Comparison of ENCODE assay signal across 8 cellular contexts in the genomic region with DNA sequence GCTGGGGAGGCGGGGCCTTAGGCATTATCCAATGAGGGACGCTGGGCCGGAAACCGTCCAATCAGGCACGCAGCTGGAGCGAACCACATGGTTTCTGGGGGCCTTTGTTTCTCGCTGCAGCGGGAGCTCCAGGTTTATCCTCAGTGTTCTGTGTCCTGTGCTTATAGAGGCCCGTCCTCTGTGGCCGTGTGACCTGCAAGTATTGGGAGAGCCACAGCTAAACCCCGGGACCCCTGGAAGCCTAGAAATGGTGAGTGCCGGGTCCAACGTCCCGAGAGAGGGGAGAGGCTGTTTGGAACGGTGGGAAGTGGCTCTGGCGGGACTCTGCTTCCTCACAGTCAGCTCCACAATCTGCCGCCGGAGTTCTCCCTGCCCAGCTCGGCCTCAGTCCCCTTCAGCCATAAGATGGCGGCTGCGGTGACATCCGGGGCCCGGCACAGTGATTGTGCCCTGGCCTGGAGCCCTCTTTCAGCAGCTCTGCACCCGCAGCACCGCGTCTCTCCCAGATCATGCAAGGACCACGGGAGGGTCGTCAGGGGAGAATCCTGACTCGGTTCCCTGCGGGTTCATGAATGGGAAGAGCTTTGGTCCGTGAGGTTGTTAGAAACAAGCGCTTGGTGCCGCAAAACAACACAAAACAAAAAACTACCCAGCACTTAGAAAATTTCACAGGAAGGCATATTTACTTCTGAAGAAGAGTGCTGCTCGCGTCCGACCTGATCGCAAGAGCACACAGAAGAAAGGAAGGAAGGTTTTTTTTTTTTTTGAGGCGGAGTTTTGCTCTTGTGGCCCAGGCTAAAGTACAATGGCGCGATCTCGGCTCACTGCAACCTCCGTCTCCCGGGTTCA. TPM values are rescaled to one million over a fixed set of nuclear protein-coding genes. Genes with fewer than 3 reads are reported as not detected.
DNase-seq lines count a peak whose midpoint lies in the region; ATAC-seq and TF ChIP-seq lines count a peak whose summit lies in the region.

ZNF253 (plus strand) TSS at position 133 of the 849 bp plus-strand sequence; CDS start at position 248, 115 bp downstream.

- 0% methylated on average over 32 to 43 of the region's 43 CpGs for WGBS in stomach, 5 donors

- H3K4me1 ChIP-seq in foreskin keratinocyte, result no peaks in the 10 kb centered on the region
- peaks cover 14 to 41% (median 26%) of the 10 kb centered on the region in 4 donors for H3K4me1 ChIP-seq in stomach

- H3K36me3 ChIP-seq in MG63 (peaks cover 8% of the 10 kb centered on the region), stomach (peaks cover 0 to under 1% (median 0%) of the 10 kb centered on the region in 4 donors)

- H3K27ac Mint-ChIP-seq in neural crest cell (ENCODE audit: unreplicated experiment), result peak within 1 kb of the TSS; percentile 100

- H3K36me3 Mint-ChIP-seq in neural crest cell (ENCODE audit: low read depth), result peaks cover 39% of the 10 kb centered on the region

- H3K4me3 ChIP-seq in MG63 (peak within 1 kb of the TSS; percentile 71), stomach (peak within 1 kb of the TSS; percentile 58 to 77 (median 74))

- peak in 2 of 4 donors; percentile 82 to 90 for TF ChIP-seq POLR2A in stomach (IDR thresholded peaks at IDR 0.05)

- H3K9me3 ChIP-seq in MG63, result peaks cover 32% of the 10 kb centered on the region
- H3K9me3 ChIP-seq in stomach, result peaks cover 0 to 15% (median 7%) of the 10 kb centered on the region in 4 donors

- intact Hi-C loops in stomach (cut with DNase I; ENCODE audit: low total_unique reads), result no loop called here

- peak; percentile 95 for DNase-seq in EL
- DNase-seq in H4 (ENCODE audit: low spot score), result peak; percentile 93
- peak; percentile 98 for DNase-seq in MG63
- peak; percentile 87 for DNase-seq in SHP77 treated with DMSO at 0.1 percent for 48 hours (lab: John Stamatoyannopoulos, UW)
- DNase-seq in activated gamma-delta T cell treated with Interleukin-2 at 50 U/mL for 16 hours, result peak; percentile 96
- DNase-seq in foreskin keratinocyte, result peak; percentile 83 to 91
- DNase-seq in neural crest cell (ENCODE audit: low read depth, low spot score), result peak; percentile 94
- peak; percentile 98 for DNase-seq in stomach

- TF ChIP-seq EP300 in stomach (IDR thresholded peaks at IDR 0.05), result no peak

- ATAC-seq in foreskin keratinocyte, result peak; percentile 98

- TF ChIP-seq CTCF in foreskin keratinocyte (conservative IDR thresholded peaks at IDR 0.05) (no peak), neural crest cell (conservative IDR thresholded peaks at IDR 0.05) (no peak), stomach (IDR thresholded peaks at IDR 0.05) (no peak)

- no peaks in the 10 kb centered on the region for H3K27me3 Mint-ChIP-seq in neural crest cell (ENCODE audit: low read depth)

- peaks cover 27% of the 10 kb centered on the region for H3K4me1 Mint-ChIP-seq in neural crest cell

- peak within 1 kb of the TSS; percentile 51 for H3K27ac ChIP-seq in foreskin keratinocyte
- H3K27ac ChIP-seq in stomach, result peak within 1 kb of the TSS; percentile 90 to 94 (median 92)

- H3K4me3 Mint-ChIP-seq in neural crest cell, result peak within 1 kb of the TSS; percentile 100

- H3K27me3 ChIP-seq in MG63, result no peaks in the 10 kb centered on the region
- no peaks in the 10 kb centered on the region for H3K27me3 ChIP-seq in foreskin keratinocyte
- H3K27me3 ChIP-seq in stomach, result peaks cover 0 to 2% (median 2%) of the 10 kb centered on the region in 3 donors

- H3K9me3 Mint-ChIP-seq in neural crest cell, result peaks cover 23% of the 10 kb centered on the region

RNA-seq across cellular contexts. Expression of gene ZNF253, which starts in this region (rescaled TPM):
- 2.6 and 5.7 TPM in 2 replicates for total RNA-seq in H4 (2014; rRNA removed; shearing (Covaris generic))
- total RNA-seq in MG63 (2014; rRNA removed; shearing (Covaris generic); ENCODE audit: low replicate concordance), result 1.1 and 4.3 TPM in 2 replicates
- total RNA-seq in foreskin keratinocyte, result 3.3 and 4.7 TPM in 2 replicates
- 0.92 and 1.2 TPM in 2 replicates for polyA plus RNA-seq in foreskin keratinocyte
- 37.9 and 41.1 TPM in 2 replicates for total RNA-seq in neural crest cell
- 10 to 100 TPM in 3 of 5 donors, 1 to 10 TPM in 2; 7.1 to 32.1 (median 12.7) TPM for total RNA-seq in stomach
- 1 to 10 TPM; 2.4 to 5.2 (median 3.9) TPM for polyA plus RNA-seq in stomach

Comparison
In these comparisons a context has a peak if more than half of its experiments do, and no peak if none do; other contexts are left out.
1. Peak in every context shown above with its lines: DNase-seq, ATAC-seq, H3K4me3 ChIP-seq and H3K27ac ChIP-seq.